In the genomic region with DNA sequence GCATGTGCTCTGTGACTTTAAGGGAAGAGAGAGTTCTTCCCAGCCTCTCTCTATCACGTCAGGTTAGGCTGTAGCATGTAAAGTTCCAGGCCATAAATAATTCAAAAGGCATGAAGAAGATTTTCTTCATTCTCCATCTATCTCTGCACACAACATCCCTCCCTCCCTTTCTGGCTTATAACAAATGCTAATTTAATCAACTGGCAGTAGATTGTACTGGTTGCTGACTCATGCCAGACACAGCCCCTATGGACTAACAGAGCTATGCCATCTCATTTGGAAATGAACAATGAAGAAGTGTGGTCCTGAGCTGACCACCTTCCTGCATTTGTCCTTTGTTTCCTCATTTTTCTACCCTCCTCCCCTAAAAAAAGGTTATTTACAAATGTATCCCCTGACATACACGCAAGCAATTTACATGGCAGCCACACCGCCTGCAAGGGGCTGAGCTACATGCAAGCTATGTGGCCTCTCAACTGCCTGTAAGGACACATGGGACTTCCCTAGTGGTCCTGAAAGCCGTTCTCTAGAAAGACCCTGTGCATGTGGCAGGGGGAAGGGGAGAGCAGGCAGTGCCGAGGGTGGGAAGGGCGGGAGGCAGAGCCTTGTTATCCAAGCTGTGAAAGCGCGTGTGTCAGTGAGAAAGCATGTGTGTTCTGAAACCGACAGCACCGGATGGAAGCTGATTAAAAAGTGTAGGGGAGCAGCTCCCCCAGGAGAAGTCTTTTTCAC, we compare ENCODE assay signal across 12 cellular contexts.
DNase-seq lines count a peak whose midpoint lies in the region; ATAC-seq, FAIRE-seq and TF ChIP-seq lines count a peak whose summit lies in the region.
"Had no signal": no experiment of that assay in that cellular context is flagged by ENCODE, and none has a peak within 500 bp of the region (broad histone marks: within the 10 kb centered on the region; RNA-seq: fewer than 3 reads in every experiment).

No MANE protein-coding gene starts in this region.

- no peak for TF ChIP-seq RAD21 in A549 (conservative IDR thresholded peaks at IDR 0.05 in 1 of 2, IDR thresholded peaks at IDR 0.05 in 1 of 2)

- TF ChIP-seq EP300 in A549 (IDR thresholded peaks at IDR 0.05), result no peak

- H2BK15ac ChIP-seq in mesenchymal stem cell (ENCODE audit: low read depth, poor library complexity, severe bottlenecking), result peak overlapping the region; percentile 82

- ATAC-seq in A549, result no peak
- ATAC-seq in esophagus mucosa, result no peak
- ATAC-seq: gastrocnemius medialis had no signal

- peak overlapping the region; percentile 89 to 96 for H3K27ac ChIP-seq in A549
- peak overlapping the region; percentile 92 for H3K27ac ChIP-seq in mesenchymal stem cell (ENCODE audit: low read length, poor library complexity, severe bottlenecking)
- H3K27ac ChIP-seq: cardiac muscle cell, gastrocnemius medialis, vagina had no signal

- H4K91ac ChIP-seq in mesenchymal stem cell (ENCODE audit: low read length), result peak overlapping the region; percentile 97

- peak overlapping the region; percentile 89 to 98 (median 96) for H3K27ac Mint-ChIP-seq in brain

- H2BK12ac ChIP-seq in mesenchymal stem cell (ENCODE audit: low read length in 2 of 2), result peak overlapping the region; percentile 98 to 100

- H3K36me3 ChIP-seq in MG63 (no peaks in the 10 kb centered on the region), mesenchymal stem cell (ENCODE audit: control insufficient read depth in 1 of 2, insufficient read depth in 2 of 2, low read depth in 1 of 2, low read length in 2 of 2) (no peaks in the 10 kb centered on the region)
- H3K36me3 ChIP-seq: cardiac muscle cell, gastrocnemius medialis, vagina had no signal

- H3K9me3 ChIP-seq in A549 (no peaks in the 10 kb centered on the region), MG63 (no peaks in the 10 kb centered on the region), mesenchymal stem cell (ENCODE audit: control insufficient read depth, low read length) (no peaks in the 10 kb centered on the region)
- H3K9me3 ChIP-seq: gastrocnemius medialis, vagina had no signal

- no peaks in the 10 kb centered on the region for H3K79me1 ChIP-seq in mesenchymal stem cell (replicated peaks; ENCODE audit: low read length, poor library complexity, severe bottlenecking)

- H3K27me3 Mint-ChIP-seq in brain, result peaks cover 12% of the 10 kb centered on the region

- H3K4me3 ChIP-seq in A549, result no peak overlapping the region
- no peak overlapping the region for H3K4me3 ChIP-seq in MG63
- H3K4me3 ChIP-seq in mesenchymal stem cell (ENCODE audit: insufficient read depth in 1 of 2, low read depth in 1 of 2, low read length in 2 of 2), result no peak overlapping the region
- H3K4me3 ChIP-seq: cardiac muscle cell, gastrocnemius medialis, vagina had no signal

- H3K4ac ChIP-seq in mesenchymal stem cell (ENCODE audit: low read depth in 1 of 2, low read length in 2 of 2), result peak overlapping the region; percentile 39 to 98

- no peak overlapping the region for H2AFZ ChIP-seq in mesenchymal stem cell (ENCODE audit: low read depth, low read length)

- peaks cover 89% of the 10 kb centered on the region for H3K4me1 Mint-ChIP-seq in brain

- H3K36me3 Mint-ChIP-seq in brain, result no peaks in the 10 kb centered on the region

- H3K27me3 ChIP-seq in MG63, result no peaks in the 10 kb centered on the region
- no peaks in the 10 kb centered on the region for H3K27me3 ChIP-seq in mesenchymal stem cell (ENCODE audit: control insufficient read depth in 1 of 2, insufficient read depth in 1 of 2, low read length in 2 of 2)
- H3K27me3 ChIP-seq: cardiac muscle cell, gastrocnemius medialis, vagina had no signal

- H3K18ac ChIP-seq in mesenchymal stem cell (ENCODE audit: low read depth in 1 of 2, low read length in 2 of 2), result peak overlapping the region; percentile 96 to 99

- H3K4me1 ChIP-seq in A549 (peaks cover 91% of the 10 kb centered on the region), mesenchymal stem cell (ENCODE audit: control insufficient read depth, insufficient read depth, low read depth, low read length) (peaks cover 28% of the 10 kb centered on the region)

- H3K4me2 ChIP-seq in A549 (peak overlapping the region; percentile 64; the same call in 2 of the 3 replicates), mesenchymal stem cell (ENCODE audit: low read length, poor library complexity, severe bottlenecking) (no peak overlapping the region)

- peak overlapping the region; percentile 80 for H2AK5ac ChIP-seq in mesenchymal stem cell (ENCODE audit: low read length, severe bottlenecking)

- no peak for TF ChIP-seq CTCF in A549 (IDR thresholded peaks at IDR 0.05)
- no peak for TF ChIP-seq CTCF in brain (conservative IDR thresholded peaks at IDR 0.05)

- TF ChIP-seq POLR2A in A549 (IDR thresholded peaks at IDR 0.05; ENCODE audit: low read length), result no peak

- no peak for FAIRE-seq in A549 (lab: Jason Lieb, UNC)
- FAIRE-seq: GM19239 had no signal

- H3K9ac ChIP-seq in mesenchymal stem cell (ENCODE audit: low read length), result peak overlapping the region; percentile 71

- peak overlapping the region; percentile 95 for H4K8ac ChIP-seq in mesenchymal stem cell (ENCODE audit: low read length)

- DNase-seq in A549 (ENCODE audit: low read depth in 1 of 2, low spot score in 1 of 2), result no peak
- DNase-seq in MG63, result peak; percentile 59
- peak; percentile 78 for DNase-seq in mesenchymal stem cell
- DNase-seq in NK-92 treated with Interleukin-12 subunit alpha and Interleukin-12 subunit beta, amount 100 ng/mL, for 24 hours (lab: John Stamatoyannopoulos, UW), result no peak
- DNase-seq in NCI-H1105 treated with DMSO at 0.1 percent for 48 hours (lab: John Stamatoyannopoulos, UW), result no peak
- no peak for DNase-seq in stimulated activated CD4-positive, alpha-beta T cell treated with anti-CD3 and anti-CD28 coated beads, Interleukin-2, amount 100 ng/mL, for 48 hours
- DNase-seq: gastrocnemius medialis had no signal

- peaks cover 0 to 2% (median 0%) of the 10 kb centered on the region in 5 experiments for H3K9me3 Mint-ChIP-seq in brain

- peak overlapping the region; percentile 95 for H2BK120ac ChIP-seq in mesenchymal stem cell (ENCODE audit: low read depth, low read length)

- peak overlapping the region; percentile 66 for H2BK5ac ChIP-seq in mesenchymal stem cell (ENCODE audit: low read depth, low read length, poor library complexity, severe bottlenecking)

- CTCF ChIA-PET in A549 (lab: Yijun Ruan, JAX), result interaction anchor here (0.6 to 1.7 kb wide), 5 partner anchors 18 to 216 kb away, joined by 3 to 6 read pairs (median 3); no protein-coding TSS in a partner anchor

- H3K23ac ChIP-seq in mesenchymal stem cell (ENCODE audit: low read length in 2 of 2), result peak overlapping the region in 1 of 2 experiments; percentile 97

- POLR2A ChIA-PET in A549 (lab: Yijun Ruan, JAX), result interaction anchor here (0.7 to 5.0 kb wide), 3 partner anchors 72 to 91 kb away, joined by 5 to 111 read pairs (median 5); a partner anchor contains a TSS

- H3K4me3 Mint-ChIP-seq in brain, result peak overlapping the region in 4 of 5 experiments; percentile 10 to 39 (median 32)

- 85% methylated on average over 8 of the region's 10 CpGs for WGBS in A549 (ENCODE audit: missing lambda C conversion rate)
- WGBS in mesenchymal stem cell, result 21% methylated on average over 10 of the region's 10 CpGs

- peak overlapping the region in 1 of 2 experiments; percentile 94 for H3K14ac ChIP-seq in mesenchymal stem cell (ENCODE audit: low read length in 2 of 2)

TF ChIP-seq in A549, 52 proteins besides CTCF, POLR2A, EP300 and RAD21:
- TF ChIP-seq, protein P1, sequence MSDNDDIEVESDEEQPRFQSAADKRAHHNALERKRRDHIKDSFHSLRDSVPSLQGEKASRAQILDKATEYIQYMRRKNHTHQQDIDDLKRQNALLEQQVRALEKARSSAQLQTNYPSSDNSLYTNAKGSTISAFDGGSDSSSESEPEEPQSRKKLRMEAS (IDR thresholded peaks at IDR 0.05), result 0 out of 2 replicates have a peak, but pooled peaks have one; percentile 17
- no peak for TF ChIP-seq POLR2AphosphoS2 (conservative IDR thresholded peaks at IDR 0.05; ENCODE audit: low read length)

Comparison
In these comparisons a context has a peak if more than half of its experiments do, and no peak if none do; other contexts are left out.
1. DNase-seq: peak in MG63 (single experiment) and mesenchymal stem cell (single experiment); none in A549 (0 of 2), NK-92 treated with Interleukin-12 subunit alpha and Interleukin-12 subunit beta, amount 100 ng/mL, for 24 hours (single experiment), NCI-H1105 treated with DMSO at 0.1 percent for 48 hours (single experiment) and stimulated activated CD4-positive, alpha-beta T cell treated with anti-CD3 and anti-CD28 coated beads, Interleukin-2, amount 100 ng/mL, for 48 hours (0 of 2).